Comparison of ENCODE assay signal across 13 cellular contexts in genomic region chr7:134602921-134603394, GRCh38. TPM values are rescaled to one million over a fixed set of nuclear protein-coding genes. Genes with fewer than 3 reads are reported as not detected.
DNase-seq lines count a peak whose midpoint lies in the region; ATAC-seq, FAIRE-seq and TF ChIP-seq lines count a peak whose summit lies in the region.
"Had no signal": no experiment of that assay in that cellular context is flagged by ENCODE, and none has a peak within 500 bp of the region (broad histone marks: within the 10 kb centered on the region; RNA-seq: fewer than 3 reads in every experiment).

No MANE protein-coding gene starts in this region.

- H3K27me3 ChIP-seq in endothelial cell of umbilical vein (ENCODE audit: control insufficient read depth in 2 of 2, insufficient read depth in 2 of 2, low read length in 2 of 2) (no peaks in the 10 kb centered on the region), neuronal stem cell (ENCODE audit: control insufficient read depth in 3 of 3, insufficient read depth in 3 of 3, low read depth in 1 of 3, low read length in 3 of 3) (no peaks in the 10 kb centered on the region)

- BruUV-seq in endothelial cell of umbilical vein (replicated peaks; lab: Mats Ljungman, UMichigan): no TSS peak

- intact Hi-C loops in CD14-positive monocyte (cut with micrococcal nuclease) (loop anchor here in 1 of 2 donors (10.0 kb wide), 1 partner anchor 168 kb away; no protein-coding TSS in a partner anchor), endothelial cell of umbilical vein (cut with micrococcal nuclease) (no loop called here)

- H3K4ac ChIP-seq in neuronal stem cell (ENCODE audit: low read length): no peak overlapping the region

- no peaks in the 10 kb centered on the region for H4K20me1 ChIP-seq in endothelial cell of umbilical vein (replicated peaks; ENCODE audit: control insufficient read depth, extremely low read depth, insufficient read depth, low read length)

- H3K27ac ChIP-seq in endothelial cell of umbilical vein (ENCODE audit: insufficient read depth, low read depth, low read length): no peak overlapping the region
- no peak overlapping the region for H3K27ac ChIP-seq in neuronal stem cell (replicated peaks; ENCODE audit: low read length)

- no peak overlapping the region for H2BK5ac ChIP-seq in neuronal stem cell (ENCODE audit: low read length)

- H3K36me3 ChIP-seq in endothelial cell of umbilical vein (ENCODE audit: control insufficient read depth in 2 of 2, extremely low read depth in 1 of 2, insufficient read depth in 2 of 2, low read length in 2 of 2) (no peaks in the 10 kb centered on the region), neuronal stem cell (replicated peaks in 1 of 2; ENCODE audit: control insufficient read depth in 2 of 2, insufficient read depth in 2 of 2, low read length in 2 of 2) (no peaks in the 10 kb centered on the region)

- dilution Hi-C loops in endothelial cell of umbilical vein (cut with MboI; ENCODE audit: extremely low pct_ligation_motif_present, low sequenced_read_pairs): no loop called here

- no peak for ATAC-seq in GM19023 (IDR thresholded peaks at IDR 0.05; ENCODE audit: unreplicated experiment)
- ATAC-seq: activated T-cell treated with anti-CD3 and anti-CD28 coated beads, Interleukin-2, amount 50 U/mL, for 72 hours had no signal

- H2AFZ ChIP-seq in endothelial cell of umbilical vein (ENCODE audit: low read depth, low read length) (peak overlapping the region; percentile 4), neuronal stem cell (ENCODE audit: low read length) (peak overlapping the region; percentile 67)

- H3K27ac Mint-ChIP-seq in CD14-positive monocyte: peak overlapping the region; percentile 42 to 93 (median 82)
- H3K27ac Mint-ChIP-seq: activated T-cell treated with anti-CD3 and anti-CD28 coated beads, Interleukin-2, amount 50 U/mL, for 72 hours; CD8-positive, alpha-beta memory T cell; naive B cell had no signal

- H4K8ac ChIP-seq in neuronal stem cell (ENCODE audit: low read depth, low read length): no peak overlapping the region

- no CpG with 5 or more reads among the region's 10 CpGs for WGBS in neuronal stem cell (ENCODE audit: extremely low coverage in 2 of 2, insufficient read length in 2 of 2, insufficient replicate concordance in 1 of 2), 2 donors

- peaks cover 0 to 11% (median 1%) of the 10 kb centered on the region in 3 donors for H3K27me3 Mint-ChIP-seq in CD14-positive monocyte (ENCODE audit: low read depth in 3 of 3)

- POLR2A ChIA-PET in endothelial cell of umbilical vein (lab: Charles Lee): no interaction called here

- peaks cover 10% of the 10 kb centered on the region for H3K4me1 ChIP-seq in endothelial cell of umbilical vein (ENCODE audit: control insufficient read depth, extremely low read depth, insufficient read depth, low read length)
- peaks cover 3 to 6% of the 10 kb centered on the region in 2 donors for H3K4me1 ChIP-seq in neuronal stem cell (ENCODE audit: control insufficient read depth in 2 of 2, insufficient read depth in 1 of 2, low read depth in 1 of 2, low read length in 2 of 2)

- H3K9me3 ChIP-seq in endothelial cell of umbilical vein (replicated peaks; ENCODE audit: control insufficient read depth, insufficient read depth, low read length): no peaks in the 10 kb centered on the region
- H3K9me3 ChIP-seq in neuronal stem cell (replicated peaks in 1 of 2; ENCODE audit: control insufficient read depth in 2 of 2, insufficient read depth in 1 of 2, low read depth in 1 of 2, low read length in 2 of 2): peaks cover 3 to 15% of the 10 kb centered on the region in 2 donors

- peaks cover 29% of the 10 kb centered on the region for H3K4me1 Mint-ChIP-seq in CD14-positive monocyte

- H2BK120ac ChIP-seq in neuronal stem cell (ENCODE audit: low read depth, low read length): no peak overlapping the region

- no peak overlapping the region for H4K91ac ChIP-seq in neuronal stem cell (ENCODE audit: low read depth, low read length, poor library complexity)

- H3K4me3 Mint-ChIP-seq in CD14-positive monocyte: peak overlapping the region; percentile 61 to 84
- H3K4me3 Mint-ChIP-seq: activated T-cell treated with anti-CD3 and anti-CD28 coated beads, Interleukin-2, amount 50 U/mL, for 72 hours; CD8-positive, alpha-beta memory T cell; naive B cell had no signal

- H3K4me2 ChIP-seq in endothelial cell of umbilical vein (ENCODE audit: insufficient read depth, low read length) (no peak overlapping the region), neuronal stem cell (ENCODE audit: insufficient read depth, low read length, poor library complexity, severe bottlenecking) (no peak overlapping the region)

- no peak for TF ChIP-seq CTCF in CD14-positive monocyte (IDR thresholded peaks at IDR 0.05)
- no peak for TF ChIP-seq CTCF in endothelial cell of umbilical vein (IDR thresholded peaks at IDR 0.05; ENCODE audit: extremely low read depth in 1 of 2, insufficient read depth in 1 of 2, low read depth in 1 of 2, low read length in 2 of 2)

- no peak overlapping the region for H2BK12ac ChIP-seq in neuronal stem cell (ENCODE audit: low read length)

- no peak for FAIRE-seq in endothelial cell of umbilical vein (lab: Jason Lieb, UNC)

- CTCF ChIA-PET in endothelial cell of umbilical vein (lab: Charles Lee): interaction anchor here (1.1 to 2.1 kb wide), 7 partner anchors 9 to 170 kb away, joined by 3 to 14 read pairs (median 5); no protein-coding TSS in a partner anchor

- H2BK15ac ChIP-seq in neuronal stem cell (ENCODE audit: low read length): no peak overlapping the region

- no peak overlapping the region for H3K14ac ChIP-seq in neuronal stem cell (ENCODE audit: low read length)

- no peak overlapping the region for H3K23ac ChIP-seq in neuronal stem cell (ENCODE audit: low read depth, low read length, poor library complexity)

- H3K9ac ChIP-seq in endothelial cell of umbilical vein (replicated peaks; ENCODE audit: extremely low read depth, insufficient read depth, low read length) (no peak overlapping the region), neuronal stem cell (ENCODE audit: low read depth, low read length, poor library complexity) (no peak overlapping the region)

- peak overlapping the region; percentile 31 for H3K18ac ChIP-seq in neuronal stem cell (ENCODE audit: low read length)

- no peak overlapping the region for H2AK5ac ChIP-seq in neuronal stem cell (ENCODE audit: low read depth, low read length)

- H3K79me2 ChIP-seq in endothelial cell of umbilical vein (ENCODE audit: control insufficient read depth, insufficient read depth, low read length): no peaks in the 10 kb centered on the region

- no peak for TF ChIP-seq POLR2A in endothelial cell of umbilical vein (IDR thresholded peaks at IDR 0.05; ENCODE audit: low read depth, low read length)

- H3K4me3 ChIP-seq in endothelial cell of umbilical vein (replicated peaks in 1 of 3; ENCODE audit: insufficient read depth in 1 of 3, low read depth in 1 of 3, low read length in 3 of 3): no peak overlapping the region
- H3K4me3 ChIP-seq in neuronal stem cell (ENCODE audit: low read length in 2 of 2): no peak overlapping the region

- DNase-seq in CD14-positive monocyte (ENCODE audit: low spot score) (no peak), NOMO-1 (lab: John Stamatoyannopoulos, UW; ENCODE audit: unreplicated experiment in 2 of 2) (peak; percentile 47 to 79), endothelial cell of umbilical vein (ENCODE audit: low read depth, low spot score) (no peak), neuronal stem cell (ENCODE audit: low spot score) (no peak), DMS 273 treated with DMSO at 0.1 percent for 48 hours (lab: John Stamatoyannopoulos, UW) (no peak), DMS79 treated with DMSO at 0.1 percent for 48 hours (lab: John Stamatoyannopoulos, UW) (no peak)
- DNase-seq in activated T-cell treated with anti-CD3 and anti-CD28 coated beads, Interleukin-2, amount 50 U/mL, for 1 hour: no peak
- DNase-seq: activated T-cell treated with anti-CD3 and anti-CD28 coated beads, Interleukin-2, amount 50 U/mL, for 72 hours; CD8-positive, alpha-beta memory T cell; naive B cell; NCI-H1048; SW 1271 had no signal

- H3K36me3 Mint-ChIP-seq in CD14-positive monocyte: no peaks in the 10 kb centered on the region

- peaks cover 0 to 6% (median 3%) of the 10 kb centered on the region in 7 donors for H3K9me3 Mint-ChIP-seq in CD14-positive monocyte

- H3K9me1 ChIP-seq in endothelial cell of umbilical vein (replicated peaks; ENCODE audit: control insufficient read depth, extremely low read depth, insufficient read depth, low read length): no peaks in the 10 kb centered on the region

- no peaks in the 10 kb centered on the region for H3K79me1 ChIP-seq in neuronal stem cell (ENCODE audit: low read depth, low read length)

TF ChIP-seq in endothelial cell of umbilical vein, 7 proteins besides CTCF, POLR2A, EP300 and RAD21 (continues in another document):
- TF ChIP-seq POLR2AphosphoS5 (IDR thresholded peaks at IDR 0.05; ENCODE audit: insufficient read depth, low read depth, low read length): no peak
- no peak for TF ChIP-seq EZH2 (IDR thresholded peaks at IDR 0.05; ENCODE audit: borderline replicate concordance, low read depth, low read length, severe bottlenecking)
- TF ChIP-seq FOS (IDR thresholded peaks at IDR 0.05; ENCODE audit: borderline replicate concordance, insufficient read depth, low read length): no peak
- TF ChIP-seq JUN (IDR thresholded peaks at IDR 0.05; ENCODE audit: borderline replicate concordance, insufficient read depth, insufficient read length, low read depth): no peak

RNA-seq across cellular contexts. Expression of gene BPGM, which starts 43.7 kb away (rescaled TPM):
- polyA plus RNA-seq in CD14-positive monocyte: 10 to 100 TPM; 18.4 to 20.6 TPM
- total RNA-seq in endothelial cell of umbilical vein: 28.3 and 44.4 TPM in 2 replicates
- polyA plus RNA-seq in endothelial cell of umbilical vein: 18.9 and 24.2 TPM in 2 replicates
- polyA plus RNA-seq in endothelial cell of umbilical vein (2011; cell fraction: cytosol; rRNA removed): 35.6 and 36.7 TPM in 2 replicates
- polyA plus RNA-seq in endothelial cell of umbilical vein (2011; cell fraction: nucleus; rRNA removed): 24.4 and 31.7 TPM in 2 replicates
- polyA plus RNA-seq in endothelial cell of umbilical vein (2012): 62.5 and 70.6 TPM in 2 replicates
- 24.6 and 27.8 TPM in 2 replicates for polyA minus RNA-seq in endothelial cell of umbilical vein
- 3.1 TPM for polyA minus RNA-seq in endothelial cell of umbilical vein (2011; cell fraction: cytosol; rRNA and poly(A)+ RNA removed)
- 25.4 and 28.9 TPM in 2 replicates for polyA minus RNA-seq in endothelial cell of umbilical vein (2011; cell fraction: nucleus; rRNA and poly(A)+ RNA removed)
- 22.7 TPM for polyA plus RNA-seq in neuronal stem cell (2013, experiment 1 of 2)
- 21.8 TPM for polyA plus RNA-seq in neuronal stem cell (2013, experiment 2 of 2)

RNA-seq across cellular contexts. Expression of gene AKR1B15, which starts 54.0 kb away (rescaled TPM):
- polyA plus RNA-seq in CD14-positive monocyte (not detected), endothelial cell of umbilical vein (not detected in 2 replicates)
- not detected in 2 replicates for total RNA-seq in endothelial cell of umbilical vein
- polyA plus RNA-seq in endothelial cell of umbilical vein (2011; cell fraction: cytosol; rRNA removed): not detected in 2 replicates
- polyA plus RNA-seq in endothelial cell of umbilical vein (2011; cell fraction: nucleus; rRNA removed): not detected in 2 replicates
- polyA plus RNA-seq in endothelial cell of umbilical vein (2012): not detected in 2 replicates
- polyA minus RNA-seq in endothelial cell of umbilical vein: not detected in 2 replicates
- not detected for polyA minus RNA-seq in endothelial cell of umbilical vein (2011; cell fraction: cytosol; rRNA and poly(A)+ RNA removed)
- polyA minus RNA-seq in endothelial cell of umbilical vein (2011; cell fraction: nucleus; rRNA and poly(A)+ RNA removed): not detected in 2 replicates
- not detected for polyA plus RNA-seq in neuronal stem cell (2013, experiment 1 of 2)
- polyA plus RNA-seq in neuronal stem cell (2013, experiment 2 of 2): not detected
- total RNA-seq: activated T-cell treated with anti-CD3 and anti-CD28 coated beads, Interleukin-2, amount 50 U/mL, for 72 hours; CD8-positive, alpha-beta memory T cell had no signal
- polyA plus RNA-seq: CD8-positive, alpha-beta memory T cell had no signal

Comparison
In these comparisons a context has a peak if more than half of its experiments do, and no peak if none do; other contexts are left out.
1. DNase-seq: peak in NOMO-1 (2 of 2); none in CD14-positive monocyte (single experiment), endothelial cell of umbilical vein (single experiment), neuronal stem cell (single experiment), DMS 273 treated with DMSO at 0.1 percent for 48 hours (single experiment), DMS79 treated with DMSO at 0.1 percent for 48 hours (single experiment) and activated T-cell treated with anti-CD3 and anti-CD28 coated beads, Interleukin-2, amount 50 U/mL, for 1 hour (single experiment).